ENCODE assay signal across 18 cellular contexts in genomic region chr20:53816872-53817398, GRCh38.
DNase-seq lines count a peak whose midpoint lies in the region; ATAC-seq, FAIRE-seq and TF ChIP-seq lines count a peak whose summit lies in the region.
"Had no signal": no experiment of that assay in that cellular context is flagged by ENCODE, and none has a peak within 500 bp of the region (broad histone marks: within the 10 kb centered on the region; RNA-seq: fewer than 3 reads in every experiment).

No MANE protein-coding gene starts in this region.

- BruUV-seq in Panc1 (replicated peaks; lab: Mats Ljungman, UMichigan) = no TSS peak

- no peak for ATAC-seq in Panc1
- ATAC-seq in central memory CD8-positive, alpha-beta T cell (replicated peaks; ENCODE audit: extremely low read depth, poor library complexity, severe bottlenecking) = no peak
- ATAC-seq in HG03045 (IDR thresholded peaks at IDR 0.05; ENCODE audit: unreplicated experiment) = no peak
- no peak for ATAC-seq in HG03097 (IDR thresholded peaks at IDR 0.05; ENCODE audit: low FRiP score, unreplicated experiment)

- FAIRE-seq in HTR-8/SVneo (lab: Jason Lieb, UNC) = peak; percentile 68
- FAIRE-seq: GM12892, H54 had no signal

- no peak for DNase-seq in HTR-8/SVneo (ENCODE audit: insufficient read length, low spot score)
- DNase-seq in Panc1 (ENCODE audit: low read depth, low spot score) = no peak
- no peak for DNase-seq in central memory CD8-positive, alpha-beta T cell (ENCODE audit: low spot score in 2 of 2)
- no peak for DNase-seq in NCI-H2227 (lab: John Stamatoyannopoulos, UW; ENCODE audit: unreplicated experiment)
- DNase-seq: C1 segment of cervical spinal cord; Calu3; CD4-positive, alpha-beta memory T cell; COR-L47; DMS53; DMS79 treated with DMSO at 0.1 percent for 48 hours; GF-D8; GOT3; HFFc6 had no signal

- H3K27me3 ChIP-seq in Panc1 (ENCODE audit: control insufficient read depth, insufficient read depth, low read length) = no peaks in the 10 kb centered on the region

- intact Hi-C loops in Panc1 (cut with micrococcal nuclease; ENCODE audit: unreplicated experiment) = no loop called here

- no peaks in the 10 kb centered on the region for H3K27me3 Mint-ChIP-seq in central memory CD8-positive, alpha-beta T cell
- H3K27me3 Mint-ChIP-seq: CD4-positive, alpha-beta memory T cell had no signal

- peak overlapping the region; percentile 79 for H3K27ac Mint-ChIP-seq in central memory CD8-positive, alpha-beta T cell (ENCODE audit: low read depth)
- H3K27ac Mint-ChIP-seq: HFFc6 had no signal

- H3K27ac ChIP-seq in Panc1 (ENCODE audit: low read length) = peak overlapping the region; percentile 87; the same call in 1 of the 2 replicates

- H3K9me3 Mint-ChIP-seq in central memory CD8-positive, alpha-beta T cell = no peaks in the 10 kb centered on the region

- no peak overlapping the region for H3K4me3 Mint-ChIP-seq in central memory CD8-positive, alpha-beta T cell
- H3K4me3 Mint-ChIP-seq: CD4-positive, alpha-beta memory T cell; HFFc6 had no signal

- H3K4me1 ChIP-seq in Panc1 (ENCODE audit: control insufficient read depth, insufficient read depth, low read length) = no peaks in the 10 kb centered on the region
- H3K4me1 ChIP-seq: HAP-1 had no signal

- peaks cover 50% of the 10 kb centered on the region for H3K4me1 Mint-ChIP-seq in central memory CD8-positive, alpha-beta T cell

- CTCF ChIA-PET in Panc1 (lab: Charles Lee) = no interaction called here

- H3K36me3 Mint-ChIP-seq in central memory CD8-positive, alpha-beta T cell (ENCODE audit: insufficient read depth) = peaks cover 5% of the 10 kb centered on the region

- no peak overlapping the region for H3K4me3 ChIP-seq in Panc1 (ENCODE audit: low read depth in 2 of 2, low read length in 2 of 2)
- H3K4me3 ChIP-seq: HAP-1 had no signal

- TF ChIP-seq CTCF in Panc1 (IDR thresholded peaks at IDR 0.05) = no peak

- POLR2A ChIA-PET in Panc1 (lab: Charles Lee) = no interaction called here

- H3K36me3 ChIP-seq in Panc1 (ENCODE audit: control insufficient read depth, insufficient read depth, low read length) = no peaks in the 10 kb centered on the region
- H3K36me3 ChIP-seq: HAP-1 had no signal

- in situ Hi-C loops in Panc1 (cut with HindIII; ENCODE audit: low pct_unique_long_range_greater_than_20kb, low sequenced_read_pairs) = no loop called here

- H3K9me3 ChIP-seq in Panc1 (ENCODE audit: control insufficient read depth, insufficient read depth, low read depth, low read length) = no peaks in the 10 kb centered on the region; the same call in 1 of the 2 replicates
- H3K9me3 ChIP-seq: HAP-1 had no signal
